Comparison of ENCODE assay signal across 1 cellular context in genomic region chr12:128794661-128795529, GRCh38.
TF ChIP-seq lines count a peak whose summit lies in the region.

No MANE protein-coding gene starts in this region.

TF ChIP-seq in GM12878, 131 proteins besides CTCF, POLR2A, EP300 and RAD21:
- TF ChIP-seq ZBTB40 (IDR thresholded peaks at IDR 0.05; ENCODE audit: borderline replicate concordance) (peak; percentile 19; the same call in 1 of the 2 replicates), ATF3 (IDR thresholded peaks at IDR 0.05; ENCODE audit: borderline replicate concordance, extremely low read depth, low read depth, low read length) (no peak), POLR2AphosphoS5 (IDR thresholded peaks at IDR 0.05; ENCODE audit: low read length) (peak; percentile 65), ZBTB11 (CRISPR knock-in tag; IDR thresholded peaks at IDR 0.05) (no peak), ETV6 (conservative IDR thresholded peaks at IDR 0.05 in 1 of 2, IDR thresholded peaks at IDR 0.05 in 1 of 2; ENCODE audit: borderline replicate concordance in 1 of 2, low read depth in 1 of 2) (peak in 1 of 2 experiments; percentile 52; a peak in 1 of 4 replicates), ZNF687 (IDR thresholded peaks at IDR 0.05) (peak; percentile 72), POLR2AphosphoS2 (IDR thresholded peaks at IDR 0.05; ENCODE audit: low read depth, low read length) (peak; percentile 72), HDGF (IDR thresholded peaks at IDR 0.05) (no peak), IKZF1 (conservative IDR thresholded peaks at IDR 0.05) (0 out of 2 replicates have a peak, but pooled peaks have one; percentile 15), NFIC (IDR thresholded peaks at IDR 0.05; ENCODE audit: low read depth, low read length) (no peak), IKZF2 (IDR thresholded peaks at IDR 0.05) (peak in 1 of 2 experiments; percentile 34; a peak in 1 of 4 replicates), BACH1 (IDR thresholded peaks at IDR 0.05; ENCODE audit: borderline replicate concordance) (peak; percentile 60; the same call in 1 of the 2 replicates), NBN (IDR thresholded peaks at IDR 0.05) (no peak), E2F8 (IDR thresholded peaks at IDR 0.05; ENCODE audit: low read depth, partially characterized antibody) (peak; percentile 29), CREB1 (IDR thresholded peaks at IDR 0.05; ENCODE audit: low read depth) (0 out of 2 replicates have a peak, but pooled peaks have one; percentile 24)
